Comparison of ENCODE assay signal across 8 cellular contexts in genomic region chr14:68306934-68307758, GRCh38.
DNase-seq lines count a peak whose midpoint lies in the region; ATAC-seq and TF ChIP-seq lines count a peak whose summit lies in the region.

No MANE protein-coding gene starts in this region.

- ATAC-seq in HG03342 (IDR thresholded peaks at IDR 0.05; ENCODE audit: unreplicated experiment) (peak; percentile 4), HG03354 (IDR thresholded peaks at IDR 0.05; ENCODE audit: poor library complexity, severe bottlenecking, unreplicated experiment) (no peak)
- ATAC-seq in activated T-cell treated with anti-CD3 and anti-CD28 coated beads, Interleukin-2, amount 50 U/mL, for 4 hours, result no peak

- intact Hi-C loops in stomach (cut with DNase I; ENCODE audit: low total_unique reads), result no loop called here

- H3K36me3 ChIP-seq in right atrium auricular region, result no peaks in the 10 kb centered on the region
- no peaks in the 10 kb centered on the region for H3K36me3 ChIP-seq in stomach
- H3K36me3 ChIP-seq in brain microvascular endothelial cell (replicated peaks), result no peaks in the 10 kb centered on the region

- no peak for TF ChIP-seq CTCF in right atrium auricular region (IDR thresholded peaks at IDR 0.05)
- no peak for TF ChIP-seq CTCF in stomach (IDR thresholded peaks at IDR 0.05)
- TF ChIP-seq CTCF in brain microvascular endothelial cell (IDR thresholded peaks at IDR 0.05; ENCODE audit: low read depth, low read length, missing control alignments), result no peak

- no peaks in the 10 kb centered on the region for H3K27me3 ChIP-seq in right atrium auricular region
- H3K27me3 ChIP-seq in stomach, result no peaks in the 10 kb centered on the region
- H3K27me3 ChIP-seq in brain microvascular endothelial cell (replicated peaks), result no peaks in the 10 kb centered on the region

- DNase-seq in NCI-H774 (lab: John Stamatoyannopoulos, UW) (peak; percentile 66), right atrium auricular region (ENCODE audit: low spot score) (no peak), stomach (peak; percentile 76), brain microvascular endothelial cell (no peak), OCI-M2 (lab: John Stamatoyannopoulos, UW; ENCODE audit: unreplicated experiment) (no peak)
- DNase-seq in activated T-cell treated with anti-CD3 and anti-CD28 coated beads, Interleukin-2, amount 50 U/mL, for 4 hours, result no peak

- peaks cover 25% of the 10 kb centered on the region for H3K4me1 Mint-ChIP-seq in activated T-cell treated with anti-CD3 and anti-CD28 coated beads, Interleukin-2, amount 50 U/mL, for 4 hours (ENCODE audit: low read depth)

- H3K4me3 Mint-ChIP-seq in activated T-cell treated with anti-CD3 and anti-CD28 coated beads, Interleukin-2, amount 50 U/mL, for 4 hours, result no peak overlapping the region

- in situ Hi-C loops in brain microvascular endothelial cell (cut with HindIII; ENCODE audit: low pct_ligation_motif_present, low sequenced_read_pairs), result no loop called here

- TF ChIP-seq POLR2A in stomach (IDR thresholded peaks at IDR 0.05), result no peak

- WGBS in stomach, 5 donors, result 23 to 56% (median 46%) methylated on average over 8 of the region's 8 CpGs

- H3K9me3 ChIP-seq in right atrium auricular region, result no peaks in the 10 kb centered on the region
- peaks cover 0 to 7% (median 0%) of the 10 kb centered on the region in 4 donors for H3K9me3 ChIP-seq in stomach

- no peaks in the 10 kb centered on the region for H3K27me3 Mint-ChIP-seq in activated T-cell treated with anti-CD3 and anti-CD28 coated beads, Interleukin-2, amount 50 U/mL, for 4 hours (ENCODE audit: low read depth)

- H3K4me3 ChIP-seq in right atrium auricular region (no peak overlapping the region), stomach (no peak overlapping the region), brain microvascular endothelial cell (ENCODE audit: low read depth, low read length) (no peak overlapping the region)

- no peak for TF ChIP-seq EP300 in stomach (IDR thresholded peaks at IDR 0.05)

- H3K27ac ChIP-seq in right atrium auricular region (peak overlapping the region; percentile 29 to 41), stomach (peak overlapping the region; percentile 74 to 86 (median 81)), brain microvascular endothelial cell (no peak overlapping the region)

- H3K9me3 Mint-ChIP-seq in activated T-cell treated with anti-CD3 and anti-CD28 coated beads, Interleukin-2, amount 50 U/mL, for 4 hours, result peaks cover 2% of the 10 kb centered on the region

- peaks cover under 1% of the 10 kb centered on the region for H3K36me3 Mint-ChIP-seq in activated T-cell treated with anti-CD3 and anti-CD28 coated beads, Interleukin-2, amount 50 U/mL, for 4 hours (ENCODE audit: insufficient read depth)

- H3K4me1 ChIP-seq in right atrium auricular region (peaks cover 0 to 7% of the 10 kb centered on the region in 2 donors), stomach (peaks cover 10 to 48% (median 31%) of the 10 kb centered on the region in 4 donors)

Comparison
In these comparisons a context has a peak if more than half of its experiments do, and no peak if none do; other contexts are left out.
1. DNase-seq: peak in NCI-H774 (single experiment) and stomach (single experiment); none in right atrium auricular region (single experiment), brain microvascular endothelial cell (single experiment), OCI-M2 (single experiment) and activated T-cell treated with anti-CD3 and anti-CD28 coated beads, Interleukin-2, amount 50 U/mL, for 4 hours (single experiment).